Comparison of ENCODE assay signal across 23 cellular contexts in the genomic region with DNA sequence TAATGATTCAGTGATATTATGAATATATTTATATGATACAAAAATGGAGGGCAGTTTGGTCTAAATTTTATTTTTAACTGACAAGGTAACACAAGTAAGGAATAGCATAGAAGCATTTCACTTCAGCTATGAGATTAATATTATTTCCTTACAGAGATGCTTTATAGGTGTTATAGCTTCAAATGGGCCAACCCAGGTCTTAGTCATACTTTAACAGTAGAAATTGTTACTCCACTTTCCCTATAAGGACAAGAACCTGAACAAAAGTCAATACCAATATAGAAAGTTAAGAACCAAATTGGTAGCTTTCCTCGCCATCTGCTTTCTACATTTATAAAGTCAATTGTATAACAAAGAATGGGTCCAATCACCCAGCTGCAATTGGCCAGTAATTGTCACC.
DNase-seq lines count a peak whose midpoint lies in the region; ATAC-seq and TF ChIP-seq lines count a peak whose summit lies in the region.
"Had no signal": no experiment of that assay in that cellular context is flagged by ENCODE, and none has a peak within 500 bp of the region (broad histone marks: within the 10 kb centered on the region; RNA-seq: fewer than 3 reads in every experiment).

No MANE protein-coding gene starts in this region.

- no peak for ATAC-seq in RWPE2 (ENCODE audit: low read depth)
- no peak for ATAC-seq in stimulated activated naive B cell treated with anti-CD40 and anti-IgM and Interleukin-4, amounts not matched to agents 10 μg/mL and 1 μg/mL and 100 μg/mL, for 72 hours (replicated peaks)
- no peak for ATAC-seq in Right ventricle myocardium inferior
- ATAC-seq: activated CD4-positive, CD25-positive, alpha-beta regulatory T cell treated with anti-CD3 and anti-CD28 coated beads, Interleukin-2, amount 50 U/mL, for 24 hours; left ventricle myocardium superior had no signal

- peaks cover 36% of the 10 kb centered on the region for H3K36me3 ChIP-seq in RWPE2 (ENCODE audit: low read depth)
- H3K36me3 ChIP-seq in effector memory CD4-positive, alpha-beta T cell (ENCODE audit: control insufficient read depth, insufficient read depth, low read length): peaks cover 8% of the 10 kb centered on the region
- H3K36me3 ChIP-seq: BE2C, ovary had no signal

- no peaks in the 10 kb centered on the region for H3K27me3 ChIP-seq in RWPE2 (ENCODE audit: insufficient read depth, poor library complexity, severe bottlenecking)
- H3K27me3 ChIP-seq in effector memory CD4-positive, alpha-beta T cell (replicated peaks; ENCODE audit: control insufficient read depth, insufficient read depth, low read length, poor library complexity, severe bottlenecking): no peaks in the 10 kb centered on the region
- H3K27me3 ChIP-seq: BE2C, dorsolateral prefrontal cortex, ovary, Peyer's patch, SJCRH30, transverse colon had no signal

- peak overlapping the region; percentile 61 for H3K27ac Mint-ChIP-seq in activated naive CD4-positive, alpha-beta T cell treated with anti-CD3 and anti-CD28 coated beads for 36 hours
- H3K27ac Mint-ChIP-seq in stimulated activated naive B cell treated with anti-CD40 and anti-IgM and Interleukin-4, amounts not matched to agents 10 μg/mL and 1 μg/mL and 100 μg/mL, for 72 hours: peak overlapping the region; percentile 28
- H3K27ac Mint-ChIP-seq: H9, mesothelial cell of epicardium, nephron progenitor cell had no signal

- H3K27me3 Mint-ChIP-seq in activated naive CD4-positive, alpha-beta T cell treated with anti-CD3 and anti-CD28 coated beads for 36 hours (ENCODE audit: low read depth): no peaks in the 10 kb centered on the region
- H3K27me3 Mint-ChIP-seq in stimulated activated naive B cell treated with anti-CD40 and anti-IgM and Interleukin-4, amounts not matched to agents 10 μg/mL and 1 μg/mL and 100 μg/mL, for 72 hours: no peaks in the 10 kb centered on the region

- H3K9me3 ChIP-seq in RWPE2 (ENCODE audit: severe bottlenecking): no peaks in the 10 kb centered on the region
- no peaks in the 10 kb centered on the region for H3K9me3 ChIP-seq in effector memory CD4-positive, alpha-beta T cell (ENCODE audit: control insufficient read depth, low read length)
- H3K9me3 ChIP-seq: BE2C, ovary, Peyer's patch, SJCRH30, transverse colon had no signal

- peak overlapping the region; percentile 60 for H3K27ac ChIP-seq in RWPE2 (ENCODE audit: poor library complexity, severe bottlenecking)
- H3K27ac ChIP-seq in effector memory CD4-positive, alpha-beta T cell (ENCODE audit: insufficient read depth, low read length, poor library complexity, severe bottlenecking): peak overlapping the region; percentile 71
- H3K27ac ChIP-seq: ovary, Peyer's patch, SJCRH30, transverse colon had no signal

- H3K4me1 Mint-ChIP-seq in activated naive CD4-positive, alpha-beta T cell treated with anti-CD3 and anti-CD28 coated beads for 36 hours (ENCODE audit: low read depth): peaks cover 69% of the 10 kb centered on the region
- H3K4me1 Mint-ChIP-seq in stimulated activated naive B cell treated with anti-CD40 and anti-IgM and Interleukin-4, amounts not matched to agents 10 μg/mL and 1 μg/mL and 100 μg/mL, for 72 hours: peaks cover 23 to 62% of the 10 kb centered on the region in 2 donors

- no peak overlapping the region for H3K4me3 Mint-ChIP-seq in activated naive CD4-positive, alpha-beta T cell treated with anti-CD3 and anti-CD28 coated beads for 36 hours
- no peak overlapping the region for H3K4me3 Mint-ChIP-seq in stimulated activated naive B cell treated with anti-CD40 and anti-IgM and Interleukin-4, amounts not matched to agents 10 μg/mL and 1 μg/mL and 100 μg/mL, for 72 hours
- H3K4me3 Mint-ChIP-seq: H9, mesothelial cell of epicardium, nephron progenitor cell had no signal

- intact Hi-C loops in activated naive CD4-positive, alpha-beta T cell treated with anti-CD3 and anti-CD28 coated beads for 36 hours (cut with micrococcal nuclease): loop anchor here (5.0 kb wide), 1 partner anchor 369 kb away; no protein-coding TSS in a partner anchor
- intact Hi-C loops in Right ventricle myocardium inferior (cut with DNase I): no loop called here

- no peak for DNase-seq in activated naive CD4-positive, alpha-beta T cell treated with anti-CD3 and anti-CD28 coated beads for 36 hours
- no peak for DNase-seq in activated naive CD4-positive, alpha-beta T cell (lab: John Stamatoyannopoulos, UW)
- no peak for DNase-seq in RWPE2 (ENCODE audit: low spot score)
- no peak for DNase-seq in effector memory CD4-positive, alpha-beta T cell
- no peak for DNase-seq in stimulated activated naive B cell treated with anti-CD40 and anti-IgM and Interleukin-4, amounts not matched to agents 10 μg/mL and 1 μg/mL and 100 μg/mL, for 72 hours
- no peak for DNase-seq in central memory CD4-positive, alpha-beta T cell
- DNase-seq in Right ventricle myocardium inferior (ENCODE audit: missing footprints): no peak
- DNase-seq in KBM-7: no peak
- DNase-seq: BE2C, dorsolateral prefrontal cortex, H9, islet precursor cell, left ventricle myocardium superior, NCI-H1105, NCI-H1930, NCI-H526 treated with DMSO at 0.1 percent for 48 hours, nephron progenitor cell, ovary, Peyer's patch, SJCRH30, transverse colon had no signal

- no peak overlapping the region for H3K4me3 ChIP-seq in RWPE2 (ENCODE audit: severe bottlenecking)
- H3K4me3 ChIP-seq in effector memory CD4-positive, alpha-beta T cell (ENCODE audit: insufficient read depth, low read depth, low read length, poor library complexity, severe bottlenecking): no peak overlapping the region
- H3K4me3 ChIP-seq: dorsolateral prefrontal cortex, ovary, Peyer's patch, SJCRH30, transverse colon had no signal

- H3K36me3 Mint-ChIP-seq in activated naive CD4-positive, alpha-beta T cell treated with anti-CD3 and anti-CD28 coated beads for 36 hours (ENCODE audit: low read depth): peaks cover 40% of the 10 kb centered on the region
- peaks cover 28 to 46% of the 10 kb centered on the region in 2 donors for H3K36me3 Mint-ChIP-seq in stimulated activated naive B cell treated with anti-CD40 and anti-IgM and Interleukin-4, amounts not matched to agents 10 μg/mL and 1 μg/mL and 100 μg/mL, for 72 hours

- peaks cover 15% of the 10 kb centered on the region for H3K9me3 Mint-ChIP-seq in activated naive CD4-positive, alpha-beta T cell treated with anti-CD3 and anti-CD28 coated beads for 36 hours
- peaks cover 0 to 2% of the 10 kb centered on the region in 2 donors for H3K9me3 Mint-ChIP-seq in stimulated activated naive B cell treated with anti-CD40 and anti-IgM and Interleukin-4, amounts not matched to agents 10 μg/mL and 1 μg/mL and 100 μg/mL, for 72 hours

- CTCF ChIA-PET in activated naive CD4-positive, alpha-beta T cell treated with anti-CD3 and anti-CD28 coated beads for 36 hours (lab: Charles Lee): interaction anchor here (0.6 kb wide), 1 partner anchor 224 kb away, joined by 8 read pairs; no protein-coding TSS in a partner anchor

- TF ChIP-seq CTCF in RWPE2 (IDR thresholded peaks at IDR 0.05; ENCODE audit: poor library complexity, severe bottlenecking): no peak

- peaks cover 30% of the 10 kb centered on the region for H3K4me1 ChIP-seq in RWPE2 (ENCODE audit: insufficient read depth, poor library complexity, severe bottlenecking)
- H3K4me1 ChIP-seq in effector memory CD4-positive, alpha-beta T cell (ENCODE audit: control insufficient read depth, insufficient read depth, low read length, poor library complexity, severe bottlenecking): peaks cover 34% of the 10 kb centered on the region
- H3K4me1 ChIP-seq: BE2C had no signal

- in situ Hi-C loops in KBM-7 (cut with MboI; ENCODE audit: low pct_unique_long_range_greater_than_20kb, low sequenced_read_pairs): no loop called here
